In genomic region chr2:33215299-33215698, GRCh38 we compare ENCODE assay signal across 13 cellular contexts.
DNase-seq lines count a peak whose midpoint lies in the region; ATAC-seq and TF ChIP-seq lines count a peak whose summit lies in the region.
"Had no signal": no experiment of that assay in that cellular context is flagged by ENCODE, and none has a peak within 500 bp of the region (broad histone marks: within the 10 kb centered on the region; RNA-seq: fewer than 3 reads in every experiment).

No MANE protein-coding gene starts in this region.

- no peaks in the 10 kb centered on the region for H4K20me1 ChIP-seq in DND-41 (ENCODE audit: insufficient read depth, low read length)

- H3K4me3 ChIP-seq in DND-41 (ENCODE audit: low read depth in 1 of 2, low read length in 2 of 2) = no peak overlapping the region
- no peak overlapping the region for H3K4me3 ChIP-seq in epithelial cell of esophagus (ENCODE audit: low read length)

- peaks cover 8% of the 10 kb centered on the region for H3K4me1 ChIP-seq in DND-41 (ENCODE audit: insufficient read depth, low read length)

- H3K79me2 ChIP-seq in DND-41 (ENCODE audit: insufficient read depth, low read length) = no peaks in the 10 kb centered on the region

- H3K9ac ChIP-seq in DND-41 (ENCODE audit: low read depth, low read length) = no peak overlapping the region

- DNase-seq in DND-41 (no peak), RPMI7951 (ENCODE audit: low read depth) (peak; percentile 66), epithelial cell of esophagus (ENCODE audit: low read depth) (peak; percentile 81), myocyte (ENCODE audit: low read depth) (peak; percentile 60), cortex of kidney (lab: John Stamatoyannopoulos, UW) (no peak), nucleus accumbens (lab: John Stamatoyannopoulos, UW) (no peak), NCI-H2107 treated with DMSO at 0.1 percent for 48 hours (lab: John Stamatoyannopoulos, UW; ENCODE audit: unreplicated experiment) (no peak)
- DNase-seq: activated CD4-positive, alpha-beta T cell treated with anti-CD3 and anti-CD28 coated beads, Interleukin-2, amount 50 U/mL, for 4 hours; hippocampal formation; natural killer cell; NCI-H2081; stimulated activated CD4-positive, alpha-beta T cell treated with anti-CD3 and anti-CD28 coated beads, Interleukin-4, amount 100 ng/mL, for 4 hours had no signal

- no peak overlapping the region for H3K27ac ChIP-seq in DND-41 (ENCODE audit: low read length)

- TF ChIP-seq CTCF in DND-41 (IDR thresholded peaks at IDR 0.05; ENCODE audit: borderline replicate concordance, extremely low read depth, low read length, poor library complexity, severe bottlenecking) = peak; percentile 28
- TF ChIP-seq CTCF in epithelial cell of esophagus (IDR thresholded peaks at IDR 0.05; ENCODE audit: insufficient read depth, low read depth, low read length, missing control alignments) = no peak

- ATAC-seq in DND-41 (ENCODE audit: insufficient read depth, low read depth) = no peak
- ATAC-seq in HG02763 (IDR thresholded peaks at IDR 0.05; ENCODE audit: unreplicated experiment) = no peak
- ATAC-seq: natural killer cell had no signal

- no peak overlapping the region for H3K4me2 ChIP-seq in DND-41 (ENCODE audit: insufficient read depth, low read length)

- H3K9me3 ChIP-seq in DND-41 (ENCODE audit: insufficient read depth, low read length, severe bottlenecking) = no peaks in the 10 kb centered on the region

- H3K36me3 ChIP-seq in DND-41 (ENCODE audit: insufficient read depth, low read length) = no peaks in the 10 kb centered on the region

- no peaks in the 10 kb centered on the region for H3K27me3 ChIP-seq in DND-41 (ENCODE audit: insufficient read depth, low read length, poor library complexity)

- no peak overlapping the region for H2AFZ ChIP-seq in DND-41 (ENCODE audit: low read depth, low read length)

Comparison
In these comparisons a context has a peak if more than half of its experiments do, and no peak if none do; other contexts are left out.
1. DNase-seq: peak in RPMI7951 (single experiment), epithelial cell of esophagus (single experiment) and myocyte (single experiment); none in DND-41 (single experiment), cortex of kidney (single experiment), nucleus accumbens (0 of 56) and NCI-H2107 treated with DMSO at 0.1 percent for 48 hours (single experiment).